8 cellular contexts compared by ENCODE assay signal in genomic region chr3:195549931-195550519, GRCh38.
DNase-seq lines count a peak whose midpoint lies in the region; ATAC-seq and TF ChIP-seq lines count a peak whose summit lies in the region.

No MANE protein-coding gene starts in this region.

- TF ChIP-seq POLR2A in NB4 (IDR thresholded peaks at IDR 0.05; ENCODE audit: extremely low read depth, insufficient read length): no peak

- DNase-seq in NB4 (ENCODE audit: low read depth): peak; percentile 18
- peak in 3 of 4 experiments; percentile 34 to 74 (median 65) for DNase-seq in activated naive CD4-positive, alpha-beta T cell (lab: John Stamatoyannopoulos, UW)
- peak; percentile 76 for DNase-seq in stimulated activated CD4-positive, alpha-beta T cell treated with anti-CD3 and anti-CD28 coated beads, Interleukin-15, amount 100 ng/mL, for 24 hours
- no peak for DNase-seq in OCI-M1 (lab: John Stamatoyannopoulos, UW)
- DNase-seq in COLO829 (ENCODE audit: low spot score): no peak
- DNase-seq in HUDEP-2 (lab: John Stamatoyannopoulos, UW; ENCODE audit: unreplicated experiment in 76 of 76): no peak
- DNase-seq in NCI-H345 (lab: John Stamatoyannopoulos, UW): no peak

- H3K4me3 ChIP-seq in NB4 (ENCODE audit: low read depth, low read length): no peak overlapping the region

- ATAC-seq in GM21367 (IDR thresholded peaks at IDR 0.05; ENCODE audit: unreplicated experiment): peak; percentile 78

- TF ChIP-seq CTCF in NB4 (IDR thresholded peaks at IDR 0.05; ENCODE audit: low read depth, low read length): no peak

Comparison
In these comparisons a context has a peak if more than half of its experiments do, and no peak if none do; other contexts are left out.
1. DNase-seq: peak in NB4 (single experiment), activated naive CD4-positive, alpha-beta T cell (3 of 4) and stimulated activated CD4-positive, alpha-beta T cell treated with anti-CD3 and anti-CD28 coated beads, Interleukin-15, amount 100 ng/mL, for 24 hours (single experiment); none in OCI-M1 (single experiment), COLO829 (single experiment), HUDEP-2 (0 of 76) and NCI-H345 (single experiment).